In genomic region chr2:140136366-140136765, GRCh38 we compare ENCODE assay signal across 1 cellular context.
TF ChIP-seq lines count a peak whose summit lies in the region.

No MANE protein-coding gene starts in this region.

TF ChIP-seq in GM23338, 12 proteins besides CTCF, POLR2A, EP300 and RAD21 (continued from another document):
- TF ChIP-seq ETS1 (IDR thresholded peaks at IDR 0.05), result no peak
- no peak for TF ChIP-seq STAT1 (IDR thresholded peaks at IDR 0.05; ENCODE audit: unreplicated experiment)
- no peak for TF ChIP-seq CREB1 (CRISPR knock-in tag; IDR thresholded peaks at IDR 0.05; ENCODE audit: low read depth)
